In the genomic region with DNA sequence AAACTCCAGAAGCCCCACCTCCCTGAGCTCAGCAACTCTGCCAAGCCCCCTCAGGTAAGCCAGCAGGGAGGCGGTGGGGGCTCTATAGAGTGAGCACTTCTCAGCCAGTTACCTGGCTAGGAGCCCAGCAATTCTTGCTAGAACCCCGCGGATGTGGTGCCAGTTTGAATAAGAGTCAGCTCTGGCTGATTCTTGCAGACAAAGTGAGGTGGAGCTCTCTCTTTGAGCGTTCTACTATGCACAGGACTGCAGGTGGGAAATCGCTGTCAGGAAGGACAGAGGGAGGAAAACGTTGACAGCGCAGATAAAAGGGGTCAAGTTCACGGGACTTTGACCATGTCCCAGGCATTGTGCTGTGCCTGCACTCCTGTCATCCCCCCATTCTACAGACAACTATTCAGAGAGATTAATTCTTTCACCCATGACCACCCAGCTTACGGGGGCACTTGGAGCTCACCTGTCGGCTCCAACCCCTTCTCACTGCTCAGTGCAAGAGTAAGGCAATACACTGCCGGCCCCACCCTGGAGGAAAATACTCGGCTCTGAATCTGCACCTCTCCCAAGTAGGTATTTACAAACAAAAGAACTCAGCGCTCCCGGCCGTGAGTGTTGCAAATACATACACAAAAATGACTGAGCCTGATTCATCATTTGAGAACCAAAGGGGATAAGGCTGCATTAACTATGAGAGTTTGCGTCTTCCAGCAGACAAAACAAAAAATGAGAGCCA, we compare ENCODE assay signal across 2 cellular contexts.
TF ChIP-seq lines count a peak whose summit lies in the region.

No MANE protein-coding gene starts in this region.

TF ChIP-seq in GM23338, 12 proteins besides CTCF, POLR2A, EP300 and RAD21:
- TF ChIP-seq ZNF114 (CRISPR knock-in tag; IDR thresholded peaks at IDR 0.05) (no peak), POLR2AphosphoS5 (IDR thresholded peaks at IDR 0.05; ENCODE audit: low read depth) (no peak), NANOG (IDR thresholded peaks at IDR 0.05; ENCODE audit: borderline replicate concordance) (no peak), EZH2 (IDR thresholded peaks at IDR 0.05; ENCODE audit: low read depth, unreplicated experiment) (no peak), ZNF331 (CRISPR knock-in tag; IDR thresholded peaks at IDR 0.05; ENCODE audit: low read depth) (no peak), STAT1 (IDR thresholded peaks at IDR 0.05; ENCODE audit: unreplicated experiment) (no peak), EZH2phosphoT487 (IDR thresholded peaks at IDR 0.05; ENCODE audit: unreplicated experiment) (no peak), JUNB (IDR thresholded peaks at IDR 0.05; ENCODE audit: unreplicated experiment) (no peak), CREB1 (CRISPR knock-in tag; IDR thresholded peaks at IDR 0.05; ENCODE audit: low read depth) (no peak)
- TF ChIP-seq, protein P1, sequence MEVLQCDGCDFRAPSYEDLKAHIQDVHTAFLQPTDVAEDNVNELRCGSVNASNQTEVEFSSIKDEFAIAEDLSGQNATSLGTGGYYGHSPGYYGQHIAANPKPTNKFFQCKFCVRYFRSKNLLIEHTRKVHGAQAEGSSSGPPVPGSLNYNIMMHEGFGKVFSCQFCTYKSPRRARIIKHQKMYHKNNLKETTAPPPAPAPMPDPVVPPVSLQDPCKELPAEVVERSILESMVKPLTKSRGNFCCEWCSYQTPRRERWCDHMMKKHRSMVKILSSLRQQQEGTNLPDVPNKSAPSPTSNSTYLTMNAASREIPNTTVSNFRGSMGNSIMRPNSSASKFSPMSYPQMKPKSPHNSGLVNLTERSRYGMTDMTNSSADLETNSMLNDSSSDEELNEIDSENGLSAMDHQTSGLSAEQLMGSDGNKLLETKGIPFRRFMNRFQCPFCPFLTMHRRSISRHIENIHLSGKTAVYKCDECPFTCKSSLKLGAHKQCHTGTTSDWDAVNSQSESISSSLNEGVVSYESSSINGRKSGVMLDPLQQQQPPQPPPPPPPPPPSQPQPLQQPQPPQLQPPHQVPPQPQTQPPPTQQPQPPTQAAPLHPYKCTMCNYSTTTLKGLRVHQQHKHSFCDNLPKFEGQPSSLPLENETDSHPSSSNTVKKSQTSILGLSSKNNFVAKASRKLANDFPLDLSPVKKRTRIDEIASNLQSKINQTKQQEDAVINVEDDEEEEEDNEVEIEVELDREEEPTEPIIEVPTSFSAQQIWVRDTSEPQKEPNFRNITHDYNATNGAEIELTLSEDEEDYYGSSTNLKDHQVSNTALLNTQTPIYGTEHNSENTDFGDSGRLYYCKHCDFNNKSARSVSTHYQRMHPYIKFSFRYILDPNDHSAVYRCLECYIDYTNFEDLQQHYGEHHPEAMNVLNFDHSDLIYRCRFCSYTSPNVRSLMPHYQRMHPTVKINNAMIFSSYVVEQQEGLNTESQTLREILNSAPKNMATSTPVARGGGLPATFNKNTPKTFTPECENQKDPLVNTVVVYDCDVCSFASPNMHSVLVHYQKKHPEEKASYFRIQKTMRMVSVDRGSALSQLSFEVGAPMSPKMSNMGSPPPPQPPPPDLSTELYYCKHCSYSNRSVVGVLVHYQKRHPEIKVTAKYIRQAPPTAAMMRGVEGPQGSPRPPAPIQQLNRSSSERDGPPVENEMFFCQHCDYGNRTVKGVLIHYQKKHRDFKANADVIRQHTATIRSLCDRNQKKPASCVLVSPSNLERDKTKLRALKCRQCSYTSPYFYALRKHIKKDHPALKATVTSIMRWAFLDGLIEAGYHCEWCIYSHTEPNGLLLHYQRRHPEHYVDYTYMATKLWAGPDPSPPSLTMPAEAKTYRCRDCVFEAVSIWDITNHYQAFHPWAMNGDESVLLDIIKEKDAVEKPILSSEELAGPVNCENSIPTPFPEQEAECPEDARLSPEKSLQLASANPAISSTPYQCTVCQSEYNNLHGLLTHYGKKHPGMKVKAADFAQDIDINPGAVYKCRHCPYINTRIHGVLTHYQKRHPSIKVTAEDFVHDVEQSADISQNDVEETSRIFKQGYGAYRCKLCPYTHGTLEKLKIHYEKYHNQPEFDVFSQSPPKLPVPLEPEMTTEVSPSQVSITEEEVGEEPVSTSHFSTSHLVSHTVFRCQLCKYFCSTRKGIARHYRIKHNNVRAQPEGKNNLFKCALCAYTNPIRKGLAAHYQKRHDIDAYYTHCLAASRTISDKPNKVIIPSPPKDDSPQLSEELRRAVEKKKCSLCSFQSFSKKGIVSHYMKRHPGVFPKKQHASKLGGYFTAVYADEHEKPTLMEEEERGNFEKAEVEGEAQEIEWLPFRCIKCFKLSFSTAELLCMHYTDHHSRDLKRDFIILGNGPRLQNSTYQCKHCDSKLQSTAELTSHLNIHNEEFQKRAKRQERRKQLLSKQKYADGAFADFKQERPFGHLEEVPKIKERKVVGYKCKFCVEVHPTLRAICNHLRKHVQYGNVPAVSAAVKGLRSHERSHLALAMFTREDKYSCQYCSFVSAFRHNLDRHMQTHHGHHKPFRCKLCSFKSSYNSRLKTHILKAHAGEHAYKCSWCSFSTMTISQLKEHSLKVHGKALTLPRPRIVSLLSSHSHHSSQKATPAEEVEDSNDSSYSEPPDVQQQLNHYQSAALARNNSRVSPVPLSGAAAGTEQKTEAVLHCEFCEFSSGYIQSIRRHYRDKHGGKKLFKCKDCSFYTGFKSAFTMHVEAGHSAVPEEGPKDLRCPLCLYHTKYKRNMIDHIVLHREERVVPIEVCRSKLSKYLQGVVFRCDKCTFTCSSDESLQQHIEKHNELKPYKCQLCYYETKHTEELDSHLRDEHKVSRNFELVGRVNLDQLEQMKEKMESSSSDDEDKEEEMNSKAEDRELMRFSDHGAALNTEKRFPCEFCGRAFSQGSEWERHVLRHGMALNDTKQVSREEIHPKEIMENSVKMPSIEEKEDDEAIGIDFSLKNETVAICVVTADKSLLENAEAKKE (CRISPR knock-in tag; IDR thresholded peaks at IDR 0.05): no peak
- TF ChIP-seq, protein P2, sequence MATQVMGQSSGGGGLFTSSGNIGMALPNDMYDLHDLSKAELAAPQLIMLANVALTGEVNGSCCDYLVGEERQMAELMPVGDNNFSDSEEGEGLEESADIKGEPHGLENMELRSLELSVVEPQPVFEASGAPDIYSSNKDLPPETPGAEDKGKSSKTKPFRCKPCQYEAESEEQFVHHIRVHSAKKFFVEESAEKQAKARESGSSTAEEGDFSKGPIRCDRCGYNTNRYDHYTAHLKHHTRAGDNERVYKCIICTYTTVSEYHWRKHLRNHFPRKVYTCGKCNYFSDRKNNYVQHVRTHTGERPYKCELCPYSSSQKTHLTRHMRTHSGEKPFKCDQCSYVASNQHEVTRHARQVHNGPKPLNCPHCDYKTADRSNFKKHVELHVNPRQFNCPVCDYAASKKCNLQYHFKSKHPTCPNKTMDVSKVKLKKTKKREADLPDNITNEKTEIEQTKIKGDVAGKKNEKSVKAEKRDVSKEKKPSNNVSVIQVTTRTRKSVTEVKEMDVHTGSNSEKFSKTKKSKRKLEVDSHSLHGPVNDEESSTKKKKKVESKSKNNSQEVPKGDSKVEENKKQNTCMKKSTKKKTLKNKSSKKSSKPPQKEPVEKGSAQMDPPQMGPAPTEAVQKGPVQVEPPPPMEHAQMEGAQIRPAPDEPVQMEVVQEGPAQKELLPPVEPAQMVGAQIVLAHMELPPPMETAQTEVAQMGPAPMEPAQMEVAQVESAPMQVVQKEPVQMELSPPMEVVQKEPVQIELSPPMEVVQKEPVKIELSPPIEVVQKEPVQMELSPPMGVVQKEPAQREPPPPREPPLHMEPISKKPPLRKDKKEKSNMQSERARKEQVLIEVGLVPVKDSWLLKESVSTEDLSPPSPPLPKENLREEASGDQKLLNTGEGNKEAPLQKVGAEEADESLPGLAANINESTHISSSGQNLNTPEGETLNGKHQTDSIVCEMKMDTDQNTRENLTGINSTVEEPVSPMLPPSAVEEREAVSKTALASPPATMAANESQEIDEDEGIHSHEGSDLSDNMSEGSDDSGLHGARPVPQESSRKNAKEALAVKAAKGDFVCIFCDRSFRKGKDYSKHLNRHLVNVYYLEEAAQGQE (IDR thresholded peaks at IDR 0.05; ENCODE audit: unreplicated experiment): no peak

TF ChIP-seq in H1, 55 proteins besides CTCF, POLR2A, EP300 and RAD21:
- TF ChIP-seq JUN (IDR thresholded peaks at IDR 0.05; ENCODE audit: low read depth, low read length) (no peak), HDAC6 (IDR thresholded peaks at IDR 0.05; ENCODE audit: low read depth, low read length) (no peak), GABPA (IDR thresholded peaks at IDR 0.05; ENCODE audit: borderline replicate concordance, insufficient read depth, low read length) (no peak), SP4 (IDR thresholded peaks at IDR 0.05; ENCODE audit: low read length) (no peak), TBP (IDR thresholded peaks at IDR 0.05; ENCODE audit: low read depth, low read length) (no peak), NRF1 (IDR thresholded peaks at IDR 0.05; ENCODE audit: low read depth, low read length) (no peak), SP2 (IDR thresholded peaks at IDR 0.05; ENCODE audit: low read length) (no peak), POU5F1 (IDR thresholded peaks at IDR 0.05; ENCODE audit: low read depth, low read length) (no peak), SIN3A (conservative IDR thresholded peaks at IDR 0.05 in 1 of 2, IDR thresholded peaks at IDR 0.05 in 1 of 2; ENCODE audit: low read depth in 1 of 2, low read length in 2 of 2) (no peak), TEAD4 (IDR thresholded peaks at IDR 0.05; ENCODE audit: low read depth, low read length) (no peak), RNF2 (IDR thresholded peaks at IDR 0.05; ENCODE audit: borderline replicate concordance, low read depth, low read length, missing control alignments, poor library complexity, severe bottlenecking) (no peak), CBX8 (IDR thresholded peaks at IDR 0.05; ENCODE audit: borderline replicate concordance, low read depth, low read length) (no peak), SAP30 (IDR thresholded peaks at IDR 0.05; ENCODE audit: insufficient read depth, insufficient replicate concordance, low read length) (no peak), CBX5 (IDR thresholded peaks at IDR 0.05; ENCODE audit: low read depth, low read length) (no peak), RBBP5 (IDR thresholded peaks at IDR 0.05; ENCODE audit: borderline replicate concordance, low read depth, low read length) (no peak)
- TF ChIP-seq, protein P3, sequence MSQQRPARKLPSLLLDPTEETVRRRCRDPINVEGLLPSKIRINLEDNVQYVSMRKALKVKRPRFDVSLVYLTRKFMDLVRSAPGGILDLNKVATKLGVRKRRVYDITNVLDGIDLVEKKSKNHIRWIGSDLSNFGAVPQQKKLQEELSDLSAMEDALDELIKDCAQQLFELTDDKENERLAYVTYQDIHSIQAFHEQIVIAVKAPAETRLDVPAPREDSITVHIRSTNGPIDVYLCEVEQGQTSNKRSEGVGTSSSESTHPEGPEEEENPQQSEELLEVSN (IDR thresholded peaks at IDR 0.05): no peak
